27 cellular contexts compared by ENCODE assay signal in genomic region chr20:58051367-58051766, GRCh38.
"Had no signal": no experiment of that assay in that cellular context is flagged by ENCODE, and none has a peak within 500 bp of the region (broad histone marks: within the 10 kb centered on the region; RNA-seq: fewer than 3 reads in every experiment).

No MANE protein-coding gene starts in this region.

- H3K27ac ChIP-seq: stomach, suprapubic skin, testis, thoracic aorta, thyroid gland, tibial artery, tibial nerve, transverse colon, upper lobe of left lung, upper lobe of right lung, uterus, vagina had no signal

- H3K4me1 ChIP-seq: transverse colon had no signal

- H3K4me3 ChIP-seq: stomach, suprapubic skin, testis, thoracic aorta, thyroid gland, tibial artery, tibial nerve, transverse colon, upper lobe of left lung, upper lobe of right lung, uterus, vagina had no signal

- ATAC-seq: stimulated activated effector memory CD8-positive, alpha-beta T cell treated with anti-CD3 and anti-CD28 coated beads, Interleukin-12 subunit alpha, Interleukin-12 subunit beta, amount 100 ng/mL, for 72 hours; stimulated activated memory B cell treated with anti-CD40 and anti-IgM and Interleukin-4, amounts not matched to agents 10 μg/mL and 1 μg/mL and 100 μg/mL, for 72 hours; stimulated activated naive B cell treated with anti-CD40 and anti-IgM and Interleukin-4, amounts not matched to agents 10 μg/mL and 1 μg/mL and 100 μg/mL, for 72 hours; stimulated activated naive CD8-positive, alpha-beta T cell treated with anti-CD3 and anti-CD28 coated beads, Interleukin-15, amount 100 ng/mL, for 72 hours; stimulated activated naive CD8-positive, alpha-beta T cell treated with anti-CD3 and anti-CD28 coated beads, Interleukin-15, Interleukin-2, amounts not matched to agents 100 U/mL and 50 U/mL, for 24 hours; upper lobe of right lung had no signal

- DNase-seq: stimulated activated CD4-positive, alpha-beta T cell treated with anti-CD3 and anti-CD28 coated beads, Interleukin-2, amount 100 ng/mL, for 48 hours; stimulated activated CD4-positive, alpha-beta T cell treated with anti-CD3 and anti-CD28 coated beads, Interleukin-4, amount 100 ng/mL, for 1 hour; stimulated activated CD4-positive, alpha-beta T cell treated with anti-CD3 and anti-CD28 coated beads, Interleukin-4, amount 100 ng/mL, for 24 hours; stimulated activated CD4-positive, alpha-beta T cell treated with anti-CD3 and anti-CD28 coated beads, Interleukin-4, amount 100 ng/mL, for 4 hours; stimulated activated CD8-positive, alpha-beta memory T cell treated with anti-CD3 and anti-CD28 coated beads, Interleukin-4, amount 100 ng/mL, for 48 hours; stimulated activated naive B cell treated with anti-CD40 and anti-IgM and Interleukin-4, amounts not matched to agents 10 μg/mL and 1 μg/mL and 100 μg/mL, for 72 hours; stimulated activated naive CD4-positive, alpha-beta T cell; stimulated activated naive CD4-positive, alpha-beta T cell treated with Interleukin-2 at 50 U/mL for 16 hours; stimulated activated naive CD8-positive, alpha-beta T cell treated with anti-CD3 and anti-CD28 coated beads, Interleukin-15, amount 100 ng/mL, for 72 hours; stimulated activated naive CD8-positive, alpha-beta T cell treated with anti-CD3 and anti-CD28 coated beads, Interleukin-15, Interleukin-2, amounts not matched to agents 100 U/mL and 50 U/mL, for 24 hours; stomach; substantia nigra; testis; thyroid gland; tibial artery; transverse colon; trophoblast cell; upper lobe of left lung; upper lobe of right lung; uterus had no signal

- FAIRE-seq: urothelium cell line had no signal

- H3K27me3 ChIP-seq: suprapubic skin, testis, thyroid gland, tibial nerve, transverse colon, upper lobe of left lung, upper lobe of right lung, uterus, vagina had no signal

- H3K36me3 ChIP-seq: stomach, suprapubic skin, thoracic aorta, thyroid gland, tibial artery, tibial nerve, transverse colon, upper lobe of left lung, upper lobe of right lung, uterus, vagina had no signal

- H3K9me3 ChIP-seq: suprapubic skin, testis, thyroid gland, upper lobe of right lung, uterus, vagina had no signal
